ENCODE assay signal across 1 cellular context in genomic region chr19:35648017-35648961, GRCh38.
TF ChIP-seq lines count a peak whose summit lies in the region.

Gene COX6B1 (plus strand): TSS chr19:35648323. CDS start chr19:35651244, 2,921 bp downstream.

TF ChIP-seq in WTC11, 78 proteins besides CTCF, POLR2A, EP300 and RAD21 (continued from another document):
- TF ChIP-seq AR (CRISPR knock-in tag; IDR thresholded peaks at IDR 0.05) (no peak), USF2 (CRISPR knock-in tag; IDR thresholded peaks at IDR 0.05) (no peak), MYBL2 (CRISPR knock-in tag; IDR thresholded peaks at IDR 0.05) (no peak), FOXJ3 (CRISPR knock-in tag; IDR thresholded peaks at IDR 0.05; ENCODE audit: borderline replicate concordance) (no peak), ZNF121 (CRISPR knock-in tag; IDR thresholded peaks at IDR 0.05) (no peak), CREM (CRISPR knock-in tag; IDR thresholded peaks at IDR 0.05) (no peak), FOXK1 (CRISPR knock-in tag; IDR thresholded peaks at IDR 0.05) (no peak), ZNF317 (CRISPR knock-in tag; IDR thresholded peaks at IDR 0.05; ENCODE audit: borderline replicate concordance, low read depth) (no peak), SMAD3 (CRISPR knock-in tag; IDR thresholded peaks at IDR 0.05; ENCODE audit: borderline replicate concordance) (no peak), SMAD4 (CRISPR knock-in tag; IDR thresholded peaks at IDR 0.05) (no peak), TCF7 (CRISPR knock-in tag; IDR thresholded peaks at IDR 0.05; ENCODE audit: low read depth) (no peak), TEAD4 (CRISPR knock-in tag; IDR thresholded peaks at IDR 0.05) (no peak), ATF1 (CRISPR knock-in tag; IDR thresholded peaks at IDR 0.05) (no peak), GRHL2 (CRISPR knock-in tag; IDR thresholded peaks at IDR 0.05; ENCODE audit: insufficient replicate concordance, severe bottlenecking) (no peak), ZBTB21 (CRISPR knock-in tag; IDR thresholded peaks at IDR 0.05; ENCODE audit: borderline replicate concordance) (no peak), ZNF671 (CRISPR knock-in tag; IDR thresholded peaks at IDR 0.05) (no peak), NFATC4 (CRISPR knock-in tag; IDR thresholded peaks at IDR 0.05) (no peak), ZNF396 (CRISPR knock-in tag; IDR thresholded peaks at IDR 0.05; ENCODE audit: borderline replicate concordance) (no peak), ETV6 (CRISPR knock-in tag; IDR thresholded peaks at IDR 0.05) (peak; percentile 67; the same call in 1 of the 2 replicates), MAX (CRISPR knock-in tag; IDR thresholded peaks at IDR 0.05) (no peak), HMGXB4 (CRISPR knock-in tag; IDR thresholded peaks at IDR 0.05) (0 out of 2 replicates have a peak, but pooled peaks have one; percentile 7), GABPB1 (CRISPR knock-in tag; IDR thresholded peaks at IDR 0.05) (no peak), ATF6 (CRISPR knock-in tag; IDR thresholded peaks at IDR 0.05) (no peak), ZNF281 (CRISPR knock-in tag; IDR thresholded peaks at IDR 0.05) (no peak), ESRRA (CRISPR knock-in tag; IDR thresholded peaks at IDR 0.05; ENCODE audit: borderline replicate concordance) (peak; percentile 25; the same call in 1 of the 2 replicates), USF1 (CRISPR knock-in tag; IDR thresholded peaks at IDR 0.05) (no peak), ELF4 (CRISPR knock-in tag; IDR thresholded peaks at IDR 0.05; ENCODE audit: low read depth) (no peak), IRF2 (CRISPR knock-in tag; IDR thresholded peaks at IDR 0.05; ENCODE audit: borderline replicate concordance, low read depth) (no peak), TEAD1 (CRISPR knock-in tag; IDR thresholded peaks at IDR 0.05) (no peak), ZNF232 (CRISPR knock-in tag; IDR thresholded peaks at IDR 0.05) (peak; percentile 59; the same call in 1 of the 2 replicates), RORB (CRISPR knock-in tag; IDR thresholded peaks at IDR 0.05) (no peak), ZNF425 (CRISPR knock-in tag; conservative IDR thresholded peaks at IDR 0.05) (no peak), ZSCAN18 (CRISPR knock-in tag; IDR thresholded peaks at IDR 0.05) (no peak), ZBTB43 (CRISPR knock-in tag; IDR thresholded peaks at IDR 0.05) (no peak), ZNF423 (CRISPR knock-in tag; IDR thresholded peaks at IDR 0.05) (no peak), MLX (CRISPR knock-in tag; IDR thresholded peaks at IDR 0.05) (no peak), EMX1 (CRISPR knock-in tag; IDR thresholded peaks at IDR 0.05) (no peak)
TF ChIP-seq in WTC11: peak in this region for 7.
